Comparison of ENCODE assay signal across 27 cellular contexts in genomic region chr6:154441995-154442310, GRCh38.
DNase-seq lines count a peak whose midpoint lies in the region; ATAC-seq and TF ChIP-seq lines count a peak whose summit lies in the region.
"Had no signal": no experiment of that assay in that cellular context is flagged by ENCODE, and none has a peak within 500 bp of the region (broad histone marks: within the 10 kb centered on the region; RNA-seq: fewer than 3 reads in every experiment).

No MANE protein-coding gene starts in this region.

- WGBS in right lobe of liver (ENCODE audit: insufficient coverage, low coverage, low lambda C conversion rate, missing lambda C conversion rate): 10% methylated on average over 9 of the region's 12 CpGs

- intact Hi-C loops in right lobe of liver (cut with DNase I): no loop called here

- H3K36me3 ChIP-seq in right lobe of liver: no peaks in the 10 kb centered on the region
- H3K36me3 ChIP-seq: cardiac muscle cell had no signal

- H3K27ac ChIP-seq in right lobe of liver: peak overlapping the region; percentile 81 to 94 (median 93)
- H3K27ac ChIP-seq: cardiac muscle cell, coronary artery, right atrium auricular region, testis had no signal

- TF ChIP-seq POLR2A in right lobe of liver (IDR thresholded peaks at IDR 0.05): no peak

- TF ChIP-seq CTCF in right lobe of liver (IDR thresholded peaks at IDR 0.05): no peak

- DNase-seq in right lobe of liver (peak; percentile 62 to 70 (median 67)), NCI-H526 treated with DMSO at 0.1 percent for 48 hours (lab: John Stamatoyannopoulos, UW) (no peak), EL (no peak), LoVo (ENCODE audit: low spot score) (no peak)
- DNase-seq: activated CD8-positive, alpha-beta memory T cell treated with anti-CD3 and anti-CD28 coated beads, Interleukin-2, amount 10 ng/mL, durations not matched to agents 7 days and 5 days; activated naive CD8-positive, alpha-beta T cell treated with anti-CD3 and anti-CD28 coated beads, Interleukin-2, amount 50 U/mL, for 24 hours; activated T-cell treated with anti-CD3 and anti-CD28 coated beads, Interleukin-2, amount 50 U/mL, for 48 hours; CD4-positive, alpha-beta memory T cell; glutamatergic neuron; HFFc6; KBM-7; NCI-H1105; NCI-H1930; NCI-H2171 treated with DMSO at 0.1 percent for 48 hours; NCI-H524; NK-92 treated with Interleukin-12 subunit alpha and Interleukin-12 subunit beta, amount 100 ng/mL, for 24 hours; posterior cingulate gyrus; SK-N-SH; stimulated activated CD4-positive, alpha-beta T cell treated with anti-CD3 and anti-CD28 coated beads, Interleukin-1b, Interleukin-23, amount 100 ng/mL, for 48 hours; testis had no signal

- peaks cover 0 to 46% (median 16%) of the 10 kb centered on the region in 4 donors for H3K4me1 ChIP-seq in right lobe of liver

- peak; percentile 17 for ATAC-seq in GM19043 (IDR thresholded peaks at IDR 0.05; ENCODE audit: low read depth, unreplicated experiment)
- ATAC-seq in HG02763 (IDR thresholded peaks at IDR 0.05; ENCODE audit: unreplicated experiment): peak; percentile 15
- peak; percentile 23 for ATAC-seq in HG03571 (IDR thresholded peaks at IDR 0.05; ENCODE audit: unreplicated experiment)
- peak; percentile 58 to 72 (median 68) for ATAC-seq in right lobe of liver
- ATAC-seq: activated CD8-positive, alpha-beta memory T cell treated with anti-CD3 and anti-CD28 coated beads, Interleukin-2, amount 10 ng/mL, durations not matched to agents 7 days and 5 days; activated naive CD8-positive, alpha-beta T cell treated with anti-CD3 and anti-CD28 coated beads, Interleukin-2, amount 50 U/mL, for 24 hours; GM23338 had no signal

- H3K27me3 ChIP-seq in right lobe of liver: no peaks in the 10 kb centered on the region
- H3K27me3 ChIP-seq: cardiac muscle cell, right atrium auricular region, testis had no signal

- peak overlapping the region in 2 of 3 donors; percentile 17 to 47 for H3K4me3 ChIP-seq in right lobe of liver
- H3K4me3 ChIP-seq: cardiac muscle cell, coronary artery, GM23338, right atrium auricular region, testis had no signal

- H3K9me3 ChIP-seq in right lobe of liver: no peaks in the 10 kb centered on the region
- H3K9me3 ChIP-seq: right atrium auricular region, SK-N-SH, testis had no signal

Comparison
In these comparisons a context has a peak if more than half of its experiments do, and no peak if none do; other contexts are left out.
1. ATAC-seq: peak in every context shown above with its lines; median percentile 68 in right lobe of liver; 23 in HG03571; 17 in GM19043; 15 in HG02763.
2. DNase-seq: peak in right lobe of liver (3 of 3); none in NCI-H526 treated with DMSO at 0.1 percent for 48 hours (single experiment), EL (single experiment) and LoVo (single experiment).